In genomic region chr2:23460228-23460627, GRCh38 we compare ENCODE assay signal across 9 cellular contexts.
DNase-seq lines count a peak whose midpoint lies in the region; ATAC-seq and TF ChIP-seq lines count a peak whose summit lies in the region.
"Had no signal": no experiment of that assay in that cellular context is flagged by ENCODE, and none has a peak within 500 bp of the region (broad histone marks: within the 10 kb centered on the region; RNA-seq: fewer than 3 reads in every experiment).

No MANE protein-coding gene starts in this region.

- peak; percentile 59 for ATAC-seq in GM18502 (IDR thresholded peaks at IDR 0.05; ENCODE audit: poor library complexity, unreplicated experiment)

- TF ChIP-seq EP300 in esophagus muscularis mucosa (IDR thresholded peaks at IDR 0.05), result no peak

- H3K9me3 ChIP-seq in esophagus muscularis mucosa, result no peaks in the 10 kb centered on the region

- TF ChIP-seq CTCF in esophagus muscularis mucosa (IDR thresholded peaks at IDR 0.05), result peak; percentile 22 to 44 (median 26)

- H3K36me3 ChIP-seq in esophagus muscularis mucosa, result no peaks in the 10 kb centered on the region

- intact Hi-C loops in esophagus muscularis mucosa (cut with DNase I), result loop anchor here (10.0 kb wide), 1 partner anchor 75 kb away; the partner anchor contains the start of gene KLHL29
- intact Hi-C loops in head of caudate nucleus (cut with DNase I), result no loop called here

- no peak for TF ChIP-seq POLR2A in esophagus muscularis mucosa (IDR thresholded peaks at IDR 0.05; ENCODE audit: low read depth)

- peaks cover 0 to 25% (median 23%) of the 10 kb centered on the region in 4 donors for H3K4me1 ChIP-seq in esophagus muscularis mucosa

- H3K27me3 ChIP-seq in esophagus muscularis mucosa, result no peaks in the 10 kb centered on the region

- peak; percentile 32 for DNase-seq in A172 (ENCODE audit: low spot score)
- peak; percentile 39 to 42 for DNase-seq in Kasumi-1 (lab: John Stamatoyannopoulos, UW)
- no peak for DNase-seq in esophagus muscularis mucosa (ENCODE audit: extremely low spot score)
- DNase-seq in D341Med (ENCODE audit: low spot score), result no peak
- DNase-seq in HK-2 (ENCODE audit: unreplicated experiment), result no peak
- no peak for DNase-seq in head of caudate nucleus
- DNase-seq in stimulated activated naive CD4-positive, alpha-beta T cell treated with Interleukin-2 at 50 U/mL for 16 hours (lab: John Stamatoyannopoulos, UW), result no peak
- DNase-seq: naive B cell had no signal

- no peak overlapping the region for H3K4me3 ChIP-seq in esophagus muscularis mucosa

- H3K27ac ChIP-seq in esophagus muscularis mucosa (replicated peaks in 1 of 4), result no peak overlapping the region

- WGBS in esophagus muscularis mucosa, result 100% methylated on average over 1 of the region's 1 CpG

Comparison
In these comparisons a context has a peak if more than half of its experiments do, and no peak if none do; other contexts are left out.
1. DNase-seq: peak in A172 (single experiment) and Kasumi-1 (2 of 2); none in esophagus muscularis mucosa (single experiment), D341Med (single experiment), HK-2 (single experiment), head of caudate nucleus (0 of 42) and stimulated activated naive CD4-positive, alpha-beta T cell treated with Interleukin-2 at 50 U/mL for 16 hours (single experiment).